42 cellular contexts compared by ENCODE assay signal in genomic region chr1:207627496-207627895, GRCh38. TPM values are rescaled to one million over a fixed set of nuclear protein-coding genes. Genes with fewer than 3 reads are reported as not detected.
"Had no signal": no experiment of that assay in that cellular context is flagged by ENCODE, and none has a peak within 500 bp of the region (broad histone marks: within the 10 kb centered on the region; RNA-seq: fewer than 3 reads in every experiment).

No MANE protein-coding gene starts in this region.

- DNase-seq: activated effector memory CD4-positive, alpha-beta T cell treated with anti-CD3 and anti-CD28 coated beads, Interleukin-2, amount 50 U/mL, for 16 hours; activated effector memory CD4-positive, alpha-beta T cell treated with Interleukin-2 at 50 U/mL for 16 hours; activated gamma-delta T cell; activated gamma-delta T cell treated with Interleukin-2 at 50 U/mL for 16 hours; activated naive CD4-positive, alpha-beta T cell treated with anti-CD3 and anti-CD28 coated beads for 36 hours; activated naive CD4-positive, alpha-beta T cell treated with anti-CD3 and anti-CD28 coated beads, Interleukin-2, amount 10 ng/mL, durations not matched to agents 7 days and 5 days; activated naive CD4-positive, alpha-beta T cell treated with anti-CD3 and anti-CD28 coated beads, Interleukin-2, amount 50 U/mL, for 16 hours; activated naive CD4-positive, alpha-beta T cell treated with Interleukin-2 at 50 U/mL for 16 hours; activated naive CD8-positive, alpha-beta T cell treated with anti-CD3 and anti-CD28 coated beads for 36 hours; activated naive CD8-positive, alpha-beta T cell treated with anti-CD3 and anti-CD28 coated beads, Interleukin-2, amount 10 ng/mL, durations not matched to agents 7 days and 5 days; activated naive CD8-positive, alpha-beta T cell treated with anti-CD3 and anti-CD28 coated beads, Interleukin-2, amount 50 U/mL, for 24 hours; activated T-cell treated with anti-CD3 and anti-CD28 coated beads, Interleukin-2, amount 50 U/mL, for 24 hours; activated T-cell treated with anti-CD3 and anti-CD28 coated beads, Interleukin-2, amount 50 U/mL, for 4 hours; activated T-cell treated with anti-CD3 and anti-CD28 coated beads, Interleukin-2, amount 50 U/mL, for 48 hours; activated T-cell treated with anti-CD3 and anti-CD28 coated beads, Interleukin-2, amount 50 U/mL, for 72 hours; adrenal gland; amniotic stem cell; amygdala; anterior cingulate cortex; aorta; body of pancreas; brain microvascular endothelial cell; caudate nucleus; central memory CD4-positive, alpha-beta T cell; cerebellar nuclear complex had no signal

- H3K27me3 Mint-ChIP-seq: activated naive CD4-positive, alpha-beta T cell treated with anti-CD3 and anti-CD28 coated beads, Interleukin-2, amount 10 ng/mL, durations not matched to agents 7 days and 5 days; activated naive CD4-positive, alpha-beta T cell treated with anti-CD3 and anti-CD28 coated beads, Interleukin-2, amount 50 U/mL, for 24 hours; activated naive CD8-positive, alpha-beta T cell; activated naive CD8-positive, alpha-beta T cell treated with anti-CD3 and anti-CD28 coated beads for 36 hours; activated naive CD8-positive, alpha-beta T cell treated with anti-CD3 and anti-CD28 coated beads, Interleukin-2, amount 50 U/mL, for 24 hours; activated T-cell treated with anti-CD3 and anti-CD28 coated beads, Interleukin-2, amount 50 U/mL, for 24 hours; activated T-helper 17 cell treated with anti-CD3 and anti-CD28 coated beads, Interleukin-2, amount 50 U/mL, for 72 hours; brain had no signal

- H3K4me1 Mint-ChIP-seq: activated naive CD4-positive, alpha-beta T cell treated with anti-CD3 and anti-CD28 coated beads, Interleukin-2, amount 10 ng/mL, durations not matched to agents 7 days and 5 days; activated naive CD4-positive, alpha-beta T cell treated with anti-CD3 and anti-CD28 coated beads, Interleukin-2, amount 50 U/mL, for 24 hours; activated naive CD8-positive, alpha-beta T cell treated with anti-CD3 and anti-CD28 coated beads for 36 hours; activated naive CD8-positive, alpha-beta T cell treated with anti-CD3 and anti-CD28 coated beads, Interleukin-2, amount 10 ng/mL, durations not matched to agents 7 days and 5 days; activated naive CD8-positive, alpha-beta T cell treated with anti-CD3 and anti-CD28 coated beads, Interleukin-2, amount 50 U/mL, for 24 hours; activated T-helper 17 cell treated with anti-CD3 and anti-CD28 coated beads, Interleukin-2, amount 50 U/mL, for 72 hours; brain; central memory CD8-positive, alpha-beta T cell had no signal

- H3K4me1 ChIP-seq: adrenal gland, ascending aorta, body of pancreas, breast epithelium had no signal

- H3K36me3 Mint-ChIP-seq: activated naive CD4-positive, alpha-beta T cell treated with anti-CD3 and anti-CD28 coated beads, Interleukin-2, amount 10 ng/mL, durations not matched to agents 7 days and 5 days; activated naive CD4-positive, alpha-beta T cell treated with anti-CD3 and anti-CD28 coated beads, Interleukin-2, amount 50 U/mL, for 24 hours; activated naive CD4-positive, alpha-beta T cell treated with anti-CD3 and anti-CD28 coated beads, Interleukin-2, amount 50 U/mL, for 72 hours; activated naive CD8-positive, alpha-beta T cell; activated naive CD8-positive, alpha-beta T cell treated with anti-CD3 and anti-CD28 coated beads, Interleukin-2, amount 10 ng/mL, durations not matched to agents 7 days and 5 days; brain had no signal

- H3K27me3 ChIP-seq: adrenal gland, ascending aorta, body of pancreas, brain microvascular endothelial cell, breast epithelium, cardiac muscle cell had no signal

- H3K4me3 Mint-ChIP-seq: activated naive CD4-positive, alpha-beta T cell treated with anti-CD3 and anti-CD28 coated beads for 36 hours; activated naive CD4-positive, alpha-beta T cell treated with anti-CD3 and anti-CD28 coated beads, Interleukin-2, amount 10 ng/mL, durations not matched to agents 7 days and 5 days; activated naive CD4-positive, alpha-beta T cell treated with anti-CD3 and anti-CD28 coated beads, Interleukin-2, amount 50 U/mL, for 24 hours; activated naive CD8-positive, alpha-beta T cell; activated naive CD8-positive, alpha-beta T cell treated with anti-CD3 and anti-CD28 coated beads for 36 hours; activated naive CD8-positive, alpha-beta T cell treated with anti-CD3 and anti-CD28 coated beads, Interleukin-2, amount 10 ng/mL, durations not matched to agents 7 days and 5 days; activated naive CD8-positive, alpha-beta T cell treated with anti-CD3 and anti-CD28 coated beads, Interleukin-2, amount 50 U/mL, for 24 hours; activated T-cell treated with anti-CD3 and anti-CD28 coated beads, Interleukin-2, amount 50 U/mL, for 24 hours; activated T-cell treated with anti-CD3 and anti-CD28 coated beads, Interleukin-2, amount 50 U/mL, for 4 hours; activated T-cell treated with anti-CD3 and anti-CD28 coated beads, Interleukin-2, amount 50 U/mL, for 72 hours; activated T-helper 1 cell treated with anti-CD3 and anti-CD28 coated beads, Interleukin-12 subunit alpha, Interleukin-12 subunit beta, Interleukin-2, Interleukin-4 antibody, amounts not matched to agents 30 ng/mL and 10 ng/mL and 1 ng/mL, durations not matched to agents 14 hours and 24 hours and 36 hours; activated T-helper 17 cell treated with anti-CD3 and anti-CD28 coated beads, Interleukin-2, amount 50 U/mL, for 72 hours; brain; central memory CD8-positive, alpha-beta T cell had no signal

- FAIRE-seq: astrocyte, bronchial epithelial cell, colon had no signal

- H3K36me3 ChIP-seq: adrenal gland, ascending aorta, brain microvascular endothelial cell, breast epithelium, cardiac muscle cell had no signal

- H3K27ac Mint-ChIP-seq: activated naive CD4-positive, alpha-beta T cell treated with anti-CD3 and anti-CD28 coated beads for 36 hours; activated naive CD4-positive, alpha-beta T cell treated with anti-CD3 and anti-CD28 coated beads, Interleukin-2, amount 10 ng/mL, durations not matched to agents 7 days and 5 days; activated naive CD4-positive, alpha-beta T cell treated with anti-CD3 and anti-CD28 coated beads, Interleukin-2, amount 50 U/mL, for 24 hours; activated naive CD4-positive, alpha-beta T cell treated with anti-CD3 and anti-CD28 coated beads, Interleukin-2, amount 50 U/mL, for 72 hours; activated naive CD8-positive, alpha-beta T cell; activated naive CD8-positive, alpha-beta T cell treated with anti-CD3 and anti-CD28 coated beads for 36 hours; activated naive CD8-positive, alpha-beta T cell treated with anti-CD3 and anti-CD28 coated beads, Interleukin-2, amount 10 ng/mL, durations not matched to agents 7 days and 5 days; activated naive CD8-positive, alpha-beta T cell treated with anti-CD3 and anti-CD28 coated beads, Interleukin-2, amount 50 U/mL, for 24 hours; activated T-cell treated with anti-CD3 and anti-CD28 coated beads, Interleukin-2, amount 50 U/mL, for 24 hours; activated T-cell treated with anti-CD3 and anti-CD28 coated beads, Interleukin-2, amount 50 U/mL, for 72 hours; activated T-helper 1 cell treated with anti-CD3 and anti-CD28 coated beads, Interleukin-12 subunit alpha, Interleukin-12 subunit beta, Interleukin-2, Interleukin-4 antibody, amounts not matched to agents 30 ng/mL and 10 ng/mL and 1 ng/mL, durations not matched to agents 14 hours and 24 hours and 36 hours; activated T-helper 17 cell treated with anti-CD3 and anti-CD28 coated beads, Interleukin-2, amount 50 U/mL, for 72 hours; activated T-helper 2 cell treated with anti-CD3 and anti-CD28 coated beads, Interferon-gamma antibody, Interleukin-2, Interleukin-4, amounts not matched to agents 10 μg/mL and 5 μg/mL and 100 μg/mL, durations not matched to agents 14 hours and 24 hours and 36 hours had no signal

- H3K27ac ChIP-seq: adrenal gland, ascending aorta, body of pancreas, brain microvascular endothelial cell, breast epithelium, cardiac muscle cell had no signal

- H3K9me3 ChIP-seq: adrenal gland, ascending aorta, body of pancreas, breast epithelium had no signal

- H3K9me3 Mint-ChIP-seq: activated naive CD4-positive, alpha-beta T cell treated with anti-CD3 and anti-CD28 coated beads for 36 hours; activated naive CD4-positive, alpha-beta T cell treated with anti-CD3 and anti-CD28 coated beads, Interleukin-2, amount 10 ng/mL, durations not matched to agents 7 days and 5 days; activated naive CD4-positive, alpha-beta T cell treated with anti-CD3 and anti-CD28 coated beads, Interleukin-2, amount 50 U/mL, for 24 hours; activated naive CD4-positive, alpha-beta T cell treated with anti-CD3 and anti-CD28 coated beads, Interleukin-2, amount 50 U/mL, for 72 hours; activated naive CD8-positive, alpha-beta T cell treated with anti-CD3 and anti-CD28 coated beads, Interleukin-2, amount 10 ng/mL, durations not matched to agents 7 days and 5 days; activated T-cell treated with anti-CD3 and anti-CD28 coated beads, Interleukin-2, amount 50 U/mL, for 24 hours; activated T-cell treated with anti-CD3 and anti-CD28 coated beads, Interleukin-2, amount 50 U/mL, for 72 hours; activated T-helper 1 cell treated with anti-CD3 and anti-CD28 coated beads, Interleukin-12 subunit alpha, Interleukin-12 subunit beta, Interleukin-2, Interleukin-4 antibody, amounts not matched to agents 30 ng/mL and 10 ng/mL and 1 ng/mL, durations not matched to agents 14 hours and 24 hours and 36 hours; activated T-helper 17 cell treated with anti-CD3 and anti-CD28 coated beads, Interleukin-2, amount 50 U/mL, for 72 hours; activated T-helper 2 cell treated with anti-CD3 and anti-CD28 coated beads, Interferon-gamma antibody, Interleukin-2, Interleukin-4, amounts not matched to agents 10 μg/mL and 5 μg/mL and 100 μg/mL, durations not matched to agents 14 hours and 24 hours and 36 hours; brain; central memory CD8-positive, alpha-beta T cell had no signal

- H3K4me3 ChIP-seq: adrenal gland, ascending aorta, body of pancreas, breast epithelium, cardiac muscle cell had no signal

- ATAC-seq: activated naive CD4-positive, alpha-beta T cell treated with anti-CD3 and anti-CD28 coated beads, Interleukin-2, amount 50 U/mL, for 72 hours; activated naive CD8-positive, alpha-beta T cell treated with anti-CD3 and anti-CD28 coated beads, Interleukin-2, amount 50 U/mL, for 24 hours; activated T-cell treated with anti-CD3 and anti-CD28 coated beads, Interleukin-2, amount 50 U/mL, for 4 hours; activated T-cell treated with anti-CD3 and anti-CD28 coated beads, Interleukin-2, amount 50 U/mL, for 72 hours; activated T-helper 17 cell treated with anti-CD3 and anti-CD28 coated beads, Interleukin-2, amount 50 U/mL, for 72 hours; body of pancreas had no signal

RNA-seq across cellular contexts. Expression of gene CR1L, which starts 17.4 kb away (rescaled TPM):
- total RNA-seq: activated naive CD4-positive, alpha-beta T cell treated with anti-CD3 and anti-CD28 coated beads for 36 hours; activated naive CD8-positive, alpha-beta T cell treated with anti-CD3 and anti-CD28 coated beads for 36 hours; activated T-cell treated with anti-CD3 and anti-CD28 coated beads, Interleukin-2, amount 50 U/mL, for 4 hours; activated T-helper 1 cell treated with anti-CD3 and anti-CD28 coated beads, Interleukin-12 subunit alpha, Interleukin-12 subunit beta, Interleukin-2, Interleukin-4 antibody, amounts not matched to agents 30 ng/mL and 10 ng/mL and 1 ng/mL, durations not matched to agents 14 hours and 24 hours and 36 hours; activated T-helper 2 cell treated with anti-CD3 and anti-CD28 coated beads, Interferon-gamma antibody, Interleukin-2, Interleukin-4, amounts not matched to agents 10 μg/mL and 5 μg/mL and 100 μg/mL, durations not matched to agents 14 hours and 24 hours and 36 hours; ascending aorta; astrocyte; body of pancreas; breast epithelium; bronchial epithelial cell; cardiac muscle cell; cardiac septum; chondrocyte had no signal
- polyA plus RNA-seq: adipose tissue, aorta, cardiac muscle cell had no signal
